In genomic region chr14:106062502-106063272, GRCh38 we compare ENCODE assay signal across 20 cellular contexts.
A peak's percentile ranks its signal among the peaks of the same experiment; 100 is the strongest.
DNase-seq lines count a peak whose midpoint lies in the region; ATAC-seq, FAIRE-seq and TF ChIP-seq lines count a peak whose summit lies in the region.
"Had no signal": no experiment of that assay in that cellular context is flagged by ENCODE, and none has a peak within 500 bp of the region (broad histone marks: within the 10 kb centered on the region; RNA-seq: fewer than 3 reads in every experiment).

No MANE protein-coding gene starts in this region.

- H3K4me1 Mint-ChIP-seq in memory B cell: peaks cover 8% of the 10 kb centered on the region

- no peaks in the 10 kb centered on the region for H3K36me3 Mint-ChIP-seq in memory B cell
- H3K36me3 Mint-ChIP-seq: activated naive CD4-positive, alpha-beta T cell treated with anti-CD3 and anti-CD28 coated beads, Interleukin-2, amount 10 ng/mL, durations not matched to agents 7 days and 5 days; immature natural killer cell; stimulated activated effector memory CD8-positive, alpha-beta T cell treated with anti-CD3 and anti-CD28 coated beads, Interleukin-12 subunit alpha, Interleukin-12 subunit beta, amount 100 ng/mL, for 72 hours; type B pancreatic cell had no signal

- H3K27ac Mint-ChIP-seq in memory B cell: no peak overlapping the region
- H3K27ac Mint-ChIP-seq: activated CD4-positive, alpha-beta memory T cell treated with anti-CD3 and anti-CD28 coated beads, Interleukin-2, amount 10 ng/mL, durations not matched to agents 7 days and 5 days; activated naive CD4-positive, alpha-beta T cell treated with anti-CD3 and anti-CD28 coated beads, Interleukin-2, amount 10 ng/mL, durations not matched to agents 7 days and 5 days; activated T-helper 1 cell treated with anti-CD3 and anti-CD28 coated beads, Interleukin-12 subunit alpha, Interleukin-12 subunit beta, Interleukin-2, Interleukin-4 antibody, amounts not matched to agents 30 ng/mL and 10 ng/mL and 1 ng/mL, durations not matched to agents 14 hours and 24 hours and 36 hours; CD4-positive, alpha-beta T cell; stimulated activated effector memory CD8-positive, alpha-beta T cell treated with anti-CD3 and anti-CD28 coated beads, Interleukin-12 subunit alpha, Interleukin-12 subunit beta, amount 100 ng/mL, for 72 hours; type B pancreatic cell had no signal

- ATAC-seq in memory B cell (ENCODE audit: low read depth): peak; percentile 37
- ATAC-seq: left cardiac atrium had no signal

- peak overlapping the region; percentile 80 for H3K4me3 Mint-ChIP-seq in memory B cell
- H3K4me3 Mint-ChIP-seq: activated CD4-positive, alpha-beta memory T cell treated with anti-CD3 and anti-CD28 coated beads, Interleukin-2, amount 10 ng/mL, durations not matched to agents 7 days and 5 days; activated naive CD4-positive, alpha-beta T cell treated with anti-CD3 and anti-CD28 coated beads, Interleukin-2, amount 10 ng/mL, durations not matched to agents 7 days and 5 days; activated T-helper 1 cell treated with anti-CD3 and anti-CD28 coated beads, Interleukin-12 subunit alpha, Interleukin-12 subunit beta, Interleukin-2, Interleukin-4 antibody, amounts not matched to agents 30 ng/mL and 10 ng/mL and 1 ng/mL, durations not matched to agents 14 hours and 24 hours and 36 hours; CD4-positive, alpha-beta T cell; immature natural killer cell; stimulated activated effector memory CD8-positive, alpha-beta T cell treated with anti-CD3 and anti-CD28 coated beads, Interleukin-12 subunit alpha, Interleukin-12 subunit beta, amount 100 ng/mL, for 72 hours; type B pancreatic cell had no signal

- H3K9me3 Mint-ChIP-seq in memory B cell: no peaks in the 10 kb centered on the region
- H3K9me3 Mint-ChIP-seq: activated CD4-positive, alpha-beta memory T cell treated with anti-CD3 and anti-CD28 coated beads, Interleukin-2, amount 10 ng/mL, durations not matched to agents 7 days and 5 days; activated naive CD4-positive, alpha-beta T cell treated with anti-CD3 and anti-CD28 coated beads, Interleukin-2, amount 10 ng/mL, durations not matched to agents 7 days and 5 days; activated T-helper 1 cell treated with anti-CD3 and anti-CD28 coated beads, Interleukin-12 subunit alpha, Interleukin-12 subunit beta, Interleukin-2, Interleukin-4 antibody, amounts not matched to agents 30 ng/mL and 10 ng/mL and 1 ng/mL, durations not matched to agents 14 hours and 24 hours and 36 hours; CD4-positive, alpha-beta T cell; immature natural killer cell; stimulated activated effector memory CD8-positive, alpha-beta T cell treated with anti-CD3 and anti-CD28 coated beads, Interleukin-12 subunit alpha, Interleukin-12 subunit beta, amount 100 ng/mL, for 72 hours had no signal

- peak; percentile 25 for DNase-seq in DMS79 treated with DMSO at 0.1 percent for 48 hours (lab: John Stamatoyannopoulos, UW)
- DNase-seq in DMS79 (lab: John Stamatoyannopoulos, UW): no peak
- DNase-seq in GM12891 (ENCODE audit: insufficient read length, low spot score): no peak
- DNase-seq in NCI-H1694 treated with DMSO at 0.1 percent for 48 hours (lab: John Stamatoyannopoulos, UW): peak; percentile 75
- no peak for DNase-seq in memory B cell (ENCODE audit: low spot score in 2 of 2)
- DNase-seq in ecto neural progenitor cell (ENCODE audit: low spot score): no peak
- DNase-seq in NCI-H2029 (lab: John Stamatoyannopoulos, UW): no peak
- no peak for DNase-seq in activated T-cell treated with anti-CD3 and anti-CD28 coated beads for 4 hours
- DNase-seq: 8988T, GOT3, IMR-90, NCI-H226 had no signal

- peak; percentile 54 for FAIRE-seq in GM12891 (lab: Jason Lieb, UNC)

- H3K27me3 Mint-ChIP-seq in memory B cell: peaks cover 3% of the 10 kb centered on the region
- H3K27me3 Mint-ChIP-seq: type B pancreatic cell had no signal

- no peak for TF ChIP-seq POLR2A in GM12891 (IDR thresholded peaks at IDR 0.05; ENCODE audit: low read depth, low read length)

TF ChIP-seq in GM12891, 5 proteins besides CTCF, POLR2A, EP300 and RAD21:
- TF ChIP-seq PAX5 (IDR thresholded peaks at IDR 0.05; ENCODE audit: insufficient read depth, low read length, severe bottlenecking) (no peak), POU2F2 (IDR thresholded peaks at IDR 0.05; ENCODE audit: low read depth, low read length) (no peak), SPI1 (IDR thresholded peaks at IDR 0.05; ENCODE audit: low read depth, low read length) (no peak), POLR2AphosphoS5 (IDR thresholded peaks at IDR 0.05; ENCODE audit: low read depth, low read length) (no peak)

Comparison
In these comparisons a context has a peak if more than half of its experiments do, and no peak if none do; other contexts are left out.
1. DNase-seq: peak in DMS79 treated with DMSO at 0.1 percent for 48 hours (single experiment) and NCI-H1694 treated with DMSO at 0.1 percent for 48 hours (single experiment); none in DMS79 (single experiment), GM12891 (single experiment), memory B cell (0 of 2), ecto neural progenitor cell (single experiment), NCI-H2029 (single experiment) and activated T-cell treated with anti-CD3 and anti-CD28 coated beads for 4 hours (single experiment).